Comparison of ENCODE assay signal across 17 cellular contexts in the genomic region with DNA sequence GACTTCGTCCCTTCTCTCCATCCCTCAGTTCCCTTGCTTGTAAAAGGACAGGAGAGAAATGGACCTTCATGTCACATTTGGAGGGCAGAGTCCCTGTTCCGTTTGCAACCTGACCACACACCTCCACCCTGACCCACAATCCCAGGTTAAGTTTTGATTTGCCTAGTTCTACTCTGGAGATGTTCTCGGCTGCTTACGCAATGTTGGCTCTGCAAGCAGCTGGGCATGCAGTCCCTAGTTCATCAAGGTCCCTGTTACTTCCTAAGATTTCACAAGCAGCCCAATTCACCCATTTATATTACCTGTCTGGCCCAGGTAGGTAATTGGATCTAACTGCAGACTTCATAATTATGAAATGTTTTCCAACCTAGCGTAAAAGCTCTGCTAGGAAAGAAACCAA. TPM values are rescaled to one million over a fixed set of nuclear protein-coding genes. Genes with fewer than 3 reads are reported as not detected.
DNase-seq lines count a peak whose midpoint lies in the region; ATAC-seq and TF ChIP-seq lines count a peak whose summit lies in the region.
"Had no signal": no experiment of that assay in that cellular context is flagged by ENCODE, and none has a peak within 500 bp of the region (broad histone marks: within the 10 kb centered on the region; RNA-seq: fewer than 3 reads in every experiment).

No MANE protein-coding gene starts in this region.

- no peaks in the 10 kb centered on the region for H4K20me1 ChIP-seq in IMR-90 (ENCODE audit: insufficient read depth, low read length)

- no peak overlapping the region for H3K4me3 ChIP-seq in IMR-90 (ENCODE audit: insufficient read depth, low read depth, low read length)
- H3K4me3 ChIP-seq in RWPE2 (ENCODE audit: severe bottlenecking), result no peak overlapping the region
- no peak overlapping the region for H3K4me3 ChIP-seq in right lobe of liver
- H3K4me3 ChIP-seq in upper lobe of right lung, result no peak overlapping the region
- H3K4me3 ChIP-seq: A549, HAP-1, K562 had no signal

- no peaks in the 10 kb centered on the region; the same call in 1 of the 2 replicates for H3K9me1 ChIP-seq in IMR-90 (ENCODE audit: insufficient read depth, low read length)

- H3K9me3 ChIP-seq in IMR-90 (ENCODE audit: control insufficient read depth, insufficient read depth, low read length), result no peaks in the 10 kb centered on the region
- no peaks in the 10 kb centered on the region for H3K9me3 ChIP-seq in RWPE2 (ENCODE audit: severe bottlenecking)
- H3K9me3 ChIP-seq in right lobe of liver, result no peaks in the 10 kb centered on the region
- no peaks in the 10 kb centered on the region for H3K9me3 ChIP-seq in upper lobe of right lung
- H3K9me3 ChIP-seq: A549, BE2C, HAP-1 had no signal

- no peak for TF ChIP-seq POLR2A in IMR-90 (IDR thresholded peaks at IDR 0.05; ENCODE audit: low read depth, low read length)
- no peak for TF ChIP-seq POLR2A in right lobe of liver (IDR thresholded peaks at IDR 0.05)

- H3K4me1 ChIP-seq in IMR-90 (ENCODE audit: control insufficient read depth, insufficient read depth, low read length) (no peaks in the 10 kb centered on the region), RWPE2 (ENCODE audit: insufficient read depth, poor library complexity, severe bottlenecking) (peaks cover 11% of the 10 kb centered on the region), right lobe of liver (no peaks in the 10 kb centered on the region), upper lobe of right lung (no peaks in the 10 kb centered on the region)
- H3K4me1 ChIP-seq: A549, HAP-1 had no signal

- dilution Hi-C loops in IMR-90 (cut with HindIII; ENCODE audit: low sequenced_read_pairs, unreplicated experiment), result no loop called here

- CTCF ChIA-PET in IMR-90 (lab: Yijun Ruan, JAX), result interaction anchor here (0.9 kb wide), 1 partner anchor 15 kb away, joined by 3 read pairs; no protein-coding TSS in a partner anchor

- H3K56ac ChIP-seq in IMR-90 (ENCODE audit: extremely low read depth, insufficient read depth, low read length), result no peak overlapping the region

- H3K18ac ChIP-seq in IMR-90 (ENCODE audit: low read depth, low read length), result no peak overlapping the region

- no peak overlapping the region for H2BK20ac ChIP-seq in IMR-90 (ENCODE audit: low read depth, low read length)

- no peak for TF ChIP-seq CTCF in IMR-90 (conservative IDR thresholded peaks at IDR 0.05; ENCODE audit: low read depth, low read length)
- no peak for TF ChIP-seq CTCF in RWPE2 (IDR thresholded peaks at IDR 0.05; ENCODE audit: poor library complexity, severe bottlenecking)
- no peak for TF ChIP-seq CTCF in right lobe of liver (IDR thresholded peaks at IDR 0.05)
- no peak for TF ChIP-seq CTCF in upper lobe of right lung (IDR thresholded peaks at IDR 0.05)

- DNase-seq in IMR-90 (no peak), RWPE2 (ENCODE audit: low spot score) (no peak), right lobe of liver (no peak), upper lobe of right lung (no peak), HPDE6-E6E7 (ENCODE audit: extremely low spot score) (no peak), T-helper 2 cell (no peak)
- DNase-seq: CD8-positive, alpha-beta T cell; COR-L47; DND-41; GDM1; GOT3; HFFc6 had no signal

- BruUV-seq in IMR-90 (replicated peaks; lab: Mats Ljungman, UMichigan), result no TSS peak

- H4K8ac ChIP-seq in IMR-90 (ENCODE audit: low read depth in 2 of 2, low read length in 2 of 2), result no peak overlapping the region

- H2AK9ac ChIP-seq in IMR-90 (replicated peaks; ENCODE audit: low read depth, low read length, poor library complexity), result no peak overlapping the region

- no peak overlapping the region for H3K4me2 ChIP-seq in IMR-90 (ENCODE audit: low read depth, low read length)
- H3K4me2 ChIP-seq: A549 had no signal

- H2AFZ ChIP-seq in IMR-90 (replicated peaks; ENCODE audit: low read length, poor library complexity), result no peak overlapping the region

- H3K27me3 ChIP-seq in IMR-90 (ENCODE audit: control insufficient read depth, insufficient read depth, low read length) (no peaks in the 10 kb centered on the region), RWPE2 (ENCODE audit: insufficient read depth, poor library complexity, severe bottlenecking) (no peaks in the 10 kb centered on the region), right lobe of liver (no peaks in the 10 kb centered on the region), upper lobe of right lung (no peaks in the 10 kb centered on the region)
- H3K27me3 ChIP-seq: BE2C had no signal

- POLR2A ChIA-PET in IMR-90 (lab: Charles Lee; ENCODE audit: unreplicated experiment), result no interaction called here

- no peak overlapping the region for H4K91ac ChIP-seq in IMR-90 (ENCODE audit: insufficient read depth, low read depth, low read length)

- WGBS in IMR-90 (ENCODE audit: extremely low coverage in 2 of 2, insufficient read length in 1 of 2), 2 experiments, result 60% methylated on average over 1 of the region's 5 CpGs; no CpG with 5 or more reads in 1 of the 2 experiments
- 33% methylated on average over 4 of the region's 5 CpGs for WGBS in right lobe of liver (ENCODE audit: insufficient coverage, low coverage, low lambda C conversion rate, missing lambda C conversion rate)

- in situ Hi-C loops in IMR-90 (cut with MboI; ENCODE audit: low sequenced_read_pairs), result no loop called here

- H2BK120ac ChIP-seq in IMR-90 (ENCODE audit: low read depth, low read length), result no peak overlapping the region

- H3K9ac ChIP-seq in IMR-90 (ENCODE audit: low read depth, low read length), result no peak overlapping the region

- H3K23ac ChIP-seq in IMR-90 (ENCODE audit: low read depth, low read length), result no peak overlapping the region

- no peak overlapping the region for H4K5ac ChIP-seq in IMR-90 (ENCODE audit: low read depth, low read length)

- no peak for ATAC-seq in IMR-90 (ENCODE audit: low read depth)
- ATAC-seq in RWPE2 (ENCODE audit: low read depth), result peak; percentile 15; the same call in 1 of the 3 replicates
- ATAC-seq in right lobe of liver, result peak; percentile 14 to 68 (median 26)
- ATAC-seq in upper lobe of right lung, result peak; percentile 14
- ATAC-seq: CD8-positive, alpha-beta T cell; K562 had no signal

- H3K79me1 ChIP-seq in IMR-90 (ENCODE audit: low read depth in 1 of 2, low read length in 2 of 2), result no peaks in the 10 kb centered on the region

- no peak overlapping the region for H3K4ac ChIP-seq in IMR-90 (ENCODE audit: low read depth, low read length)

- H2AK5ac ChIP-seq in IMR-90 (ENCODE audit: low read depth, low read length), result no peak overlapping the region

- TF ChIP-seq RAD21 in IMR-90 (IDR thresholded peaks at IDR 0.05; ENCODE audit: low read length), result no peak

- H2BK15ac ChIP-seq in IMR-90 (ENCODE audit: low read depth, low read length), result no peak overlapping the region

- H3K27ac ChIP-seq in IMR-90 (ENCODE audit: insufficient read depth, low read length) (no peak overlapping the region), RWPE2 (ENCODE audit: poor library complexity, severe bottlenecking) (no peak overlapping the region), right lobe of liver (no peak overlapping the region), upper lobe of right lung (no peak overlapping the region)

- intact Hi-C loops in IMR-90 (cut with micrococcal nuclease) (no loop called here), right lobe of liver (cut with DNase I) (no loop called here), upper lobe of right lung (cut with DNase I) (no loop called here)

- H3K36me3 ChIP-seq in IMR-90 (ENCODE audit: control insufficient read depth, insufficient read depth, low read length), result no peaks in the 10 kb centered on the region
- no peaks in the 10 kb centered on the region for H3K36me3 ChIP-seq in RWPE2 (ENCODE audit: low read depth)
- no peaks in the 10 kb centered on the region for H3K36me3 ChIP-seq in right lobe of liver
- no peaks in the 10 kb centered on the region for H3K36me3 ChIP-seq in upper lobe of right lung
- H3K36me3 ChIP-seq: HAP-1 had no signal

- H3K14ac ChIP-seq in IMR-90 (replicated peaks; ENCODE audit: low read depth, low read length), result no peak overlapping the region

- H2BK5ac ChIP-seq in IMR-90 (ENCODE audit: low read depth, low read length, poor library complexity, severe bottlenecking), result no peak overlapping the region

TF ChIP-seq in IMR-90, 13 proteins besides CTCF, POLR2A, EP300 and RAD21:
- TF ChIP-seq CEBPB (IDR thresholded peaks at IDR 0.05; ENCODE audit: low read depth, low read length), result peak; percentile 11; the same call in 1 of the 2 replicates
- no peak for TF ChIP-seq RCOR1 (IDR thresholded peaks at IDR 0.05; ENCODE audit: insufficient replicate concordance, low read length)
- TF ChIP-seq RFX5 (IDR thresholded peaks at IDR 0.05; ENCODE audit: low read depth, low read length), result no peak
TF ChIP-seq in IMR-90: peak in this region for 1.

RNA-seq across cellular contexts. Expression of a gene that starts 28.8 kb away (rescaled TPM):
- total RNA-seq in IMR-90 (2012; rRNA removed) (0.18 and 0.28 TPM in 2 replicates), right lobe of liver (1 to 10 TPM in 1 of 6 experiments, under 1 TPM in 5; 0.31 to 1.2 (median 0.65) TPM), upper lobe of right lung (70.0 TPM)
- polyA plus RNA-seq in IMR-90 (2012; rRNA removed), result 0.50 and 0.70 TPM in 2 replicates
- polyA plus RNA-seq in IMR-90 (2012; cell fraction: cytosol; rRNA removed), result 0.38 and 1.5 TPM in 2 replicates
- polyA plus RNA-seq in IMR-90 (2012; cell fraction: nucleus; rRNA removed; ENCODE audit: low replicate concordance), result 0.21 and 0.33 TPM in 2 replicates
- total RNA-seq: CD8-positive, alpha-beta T cell had no signal
- polyA plus RNA-seq: CD14-positive monocyte had no signal

Comparison
In these comparisons a context has a peak if more than half of its experiments do, and no peak if none do; other contexts are left out.
1. RNA of a gene that starts 28.8 kb away (total RNA-seq): 70.0 TPM in upper lobe of right lung (single experiment); 0.31 to 1.2 TPM in right lobe of liver and 0.18 to 0.28 TPM in IMR-90; every median in the first group is over 10 times any median in the second.